ENCODE assay signal across 32 cellular contexts in the genomic region with DNA sequence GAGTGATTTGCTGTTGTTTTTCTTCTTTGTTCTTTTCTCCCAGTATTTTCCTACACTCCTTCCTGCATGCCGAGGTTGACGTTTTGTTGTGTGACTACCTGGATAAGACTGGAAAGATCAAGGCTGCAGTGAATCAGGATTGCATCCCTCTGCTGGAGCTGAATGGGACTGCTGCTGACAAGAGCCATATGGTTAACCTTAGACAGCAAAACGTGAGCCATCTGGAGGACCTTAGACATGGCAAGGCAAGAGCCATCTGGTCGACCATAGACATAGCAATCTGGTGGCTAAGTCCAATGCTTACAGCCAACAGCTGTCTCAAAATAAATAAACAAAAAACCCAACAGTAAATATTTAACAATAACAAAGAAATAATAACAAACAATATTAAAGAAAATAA. TPM values are rescaled to one million over a fixed set of nuclear protein-coding genes. Genes with fewer than 3 reads are reported as not detected.
DNase-seq lines count a peak whose midpoint lies in the region; ATAC-seq and TF ChIP-seq lines count a peak whose summit lies in the region.
"Had no signal": no experiment of that assay in that cellular context is flagged by ENCODE, and none has a peak within 500 bp of the region (broad histone marks: within the 10 kb centered on the region; RNA-seq: fewer than 3 reads in every experiment).

No MANE protein-coding gene starts in this region.

- peaks cover 3% of the 10 kb centered on the region for H3K9me2 ChIP-seq in GM23338 (ENCODE audit: insufficient read depth)
- no peaks in the 10 kb centered on the region for H3K9me2 ChIP-seq in OCI-LY7 (ENCODE audit: insufficient read depth, low read length)

- TF ChIP-seq CTCF in GM23338 (conservative IDR thresholded peaks at IDR 0.05; ENCODE audit: low read depth in 2 of 2) (peak in 1 of 2 experiments; percentile 15; a peak in 1 of 4 replicates), OCI-LY7 (conservative IDR thresholded peaks at IDR 0.05; ENCODE audit: low read length) (no peak; the same call in 1 of the 2 replicates), esophagus muscularis mucosa (IDR thresholded peaks at IDR 0.05) (no peak)

- CTCF ChIA-PET in OCI-LY7 (lab: Charles Lee; ENCODE audit: unreplicated experiment), result no interaction called here

- no peaks in the 10 kb centered on the region for H3K27me3 ChIP-seq in GM23338 (ENCODE audit: insufficient read depth)
- no peaks in the 10 kb centered on the region for H3K27me3 ChIP-seq in esophagus muscularis mucosa
- H3K27me3 ChIP-seq: BLaER1 treated with 17β-estradiol and CSF1 and Interleukin-3, amounts not matched to agents 10 nM and 100 nM; esophagus squamous epithelium; gastroesophageal sphincter; pancreas; right atrium auricular region; spleen; suprapubic skin; uterus had no signal

- H3K27ac ChIP-seq in GM23338 (ENCODE audit: low read depth), result no peak overlapping the region
- H3K27ac ChIP-seq in OCI-LY7 (ENCODE audit: low read depth, low read length, poor library complexity, severe bottlenecking), result no peak overlapping the region
- H3K27ac ChIP-seq in esophagus muscularis mucosa (replicated peaks in 1 of 4), result no peak overlapping the region
- H3K27ac ChIP-seq: BLaER1 treated with 17β-estradiol and CSF1 and Interleukin-3, amounts not matched to agents 10 nM and 100 nM; esophagus squamous epithelium; gastroesophageal sphincter; HL-60; lower lobe of right lung; pancreas; right atrium auricular region; RWPE1; SK-N-MC; spleen; suprapubic skin; uterus had no signal

- no peaks in the 10 kb centered on the region for H3F3A ChIP-seq in GM23338 (replicated peaks; ENCODE audit: low read depth)

- H2AFZ ChIP-seq in GM23338 (no peak overlapping the region), OCI-LY7 (ENCODE audit: low read length) (no peak overlapping the region)

- no peak overlapping the region for H3K27ac Mint-ChIP-seq in GM23338
- H3K27ac Mint-ChIP-seq: activated naive CD4-positive, alpha-beta T cell treated with anti-CD3 and anti-CD28 coated beads for 36 hours; nephron progenitor cell; stimulated activated memory B cell treated with anti-CD40 and anti-IgM and Interleukin-4, amounts not matched to agents 10 μg/mL and 1 μg/mL and 100 μg/mL, for 72 hours had no signal

- WGBS in esophagus muscularis mucosa, result 63% methylated on average over 4 of the region's 4 CpGs

- POLR2A ChIA-PET in OCI-LY7 (lab: Charles Lee), result no interaction called here

- H3K9me3 ChIP-seq in OCI-LY7 (ENCODE audit: low read length) (no peaks in the 10 kb centered on the region), esophagus muscularis mucosa (peaks cover 0 to 14% (median 8%) of the 10 kb centered on the region in 4 donors)
- H3K9me3 ChIP-seq: Caco-2, pancreas, uterus had no signal

- intact Hi-C loops in OCI-LY7 (cut with micrococcal nuclease; ENCODE audit: unreplicated experiment) (loop anchor here (1.0 kb wide), 1 partner anchor 386 kb away; no protein-coding TSS in a partner anchor), esophagus muscularis mucosa (cut with DNase I) (no loop called here), cardiac septum (cut with DNase I) (no loop called here)

- no peak overlapping the region for H3K4me3 Mint-ChIP-seq in GM23338
- H3K4me3 Mint-ChIP-seq: activated naive CD4-positive, alpha-beta T cell treated with anti-CD3 and anti-CD28 coated beads for 36 hours; nephron progenitor cell; stimulated activated memory B cell treated with anti-CD40 and anti-IgM and Interleukin-4, amounts not matched to agents 10 μg/mL and 1 μg/mL and 100 μg/mL, for 72 hours had no signal

- no peaks in the 10 kb centered on the region for H3K4me1 Mint-ChIP-seq in GM23338
- H3K4me1 Mint-ChIP-seq: nephron progenitor cell; stimulated activated memory B cell treated with anti-CD40 and anti-IgM and Interleukin-4, amounts not matched to agents 10 μg/mL and 1 μg/mL and 100 μg/mL, for 72 hours had no signal

- H3K9me3 Mint-ChIP-seq in GM23338, result peaks cover 98% of the 10 kb centered on the region

- H3K4me1 ChIP-seq in GM23338 (ENCODE audit: insufficient read depth) (no peaks in the 10 kb centered on the region), OCI-LY7 (ENCODE audit: insufficient read depth, low read length, poor library complexity, severe bottlenecking) (no peaks in the 10 kb centered on the region), esophagus muscularis mucosa (no peaks in the 10 kb centered on the region)
- H3K4me1 ChIP-seq: BLaER1 treated with 17β-estradiol and CSF1 and Interleukin-3, amounts not matched to agents 10 nM and 100 nM; Caco-2; esophagus squamous epithelium; gastroesophageal sphincter; lower lobe of right lung; pancreas; right atrium auricular region; spleen; suprapubic skin; uterus had no signal

- peaks cover 12% of the 10 kb centered on the region for H3K27me3 Mint-ChIP-seq in GM23338 (ENCODE audit: insufficient read depth, low read depth, poor library complexity)
- H3K27me3 Mint-ChIP-seq: stimulated activated memory B cell treated with anti-CD40 and anti-IgM and Interleukin-4, amounts not matched to agents 10 μg/mL and 1 μg/mL and 100 μg/mL, for 72 hours had no signal

- ATAC-seq in GM23338 (no peak), GM18907 (IDR thresholded peaks at IDR 0.05; ENCODE audit: unreplicated experiment) (no peak)
- ATAC-seq: gastroesophageal sphincter; HCT116; lower lobe of right lung; pancreas; stimulated activated memory B cell treated with anti-CD40 and anti-IgM and Interleukin-4, amounts not matched to agents 10 μg/mL and 1 μg/mL and 100 μg/mL, for 72 hours had no signal

- H4K20me1 ChIP-seq in GM23338 (replicated peaks; ENCODE audit: insufficient read depth) (no peaks in the 10 kb centered on the region), OCI-LY7 (ENCODE audit: insufficient read depth, low read length) (no peaks in the 10 kb centered on the region)
- H4K20me1 ChIP-seq: BLaER1 treated with 17β-estradiol and CSF1 and Interleukin-3, amounts not matched to agents 10 nM and 100 nM had no signal

- peaks cover 54% of the 10 kb centered on the region for H3K36me3 Mint-ChIP-seq in GM23338 (ENCODE audit: low read depth)
- H3K36me3 Mint-ChIP-seq: stimulated activated memory B cell treated with anti-CD40 and anti-IgM and Interleukin-4, amounts not matched to agents 10 μg/mL and 1 μg/mL and 100 μg/mL, for 72 hours had no signal

- DNase-seq in DMS 273 (lab: John Stamatoyannopoulos, UW; ENCODE audit: unreplicated experiment), result peak; percentile 94
- DNase-seq in GM23338 (ENCODE audit: low spot score), result peak; percentile 29
- peak; percentile 11 for DNase-seq in OCI-LY7 (ENCODE audit: low spot score)
- DNase-seq in esophagus muscularis mucosa (ENCODE audit: extremely low spot score), result peak; percentile 24
- no peak for DNase-seq in activated T-cell treated with anti-CD3 and anti-CD28 coated beads for 4 hours
- no peak for DNase-seq in cardiac septum (ENCODE audit: low spot score)
- no peak for DNase-seq in AML-193 (lab: John Stamatoyannopoulos, UW)
- DNase-seq: ACHN; activated CD4-positive, alpha-beta T cell treated with anti-CD3 and anti-CD28 coated beads for 48 hours; activated naive CD4-positive, alpha-beta T cell treated with anti-CD3 and anti-CD28 coated beads for 36 hours; effector memory CD4-positive, alpha-beta T cell; esophagus squamous epithelium; IMR-90; lower lobe of right lung; NCI-H146; nephron progenitor cell; pancreas; spleen; stimulated activated CD4-positive, alpha-beta T cell treated with anti-CD3 and anti-CD28 coated beads, Interleukin-4, amount 100 ng/mL, for 1 hour; T-helper 2 cell; uterus had no signal

- no peak overlapping the region for H3K4me2 ChIP-seq in GM23338
- H3K4me2 ChIP-seq in OCI-LY7 (ENCODE audit: low read length), result no peak overlapping the region
- H3K4me2 ChIP-seq: BLaER1 treated with 17β-estradiol and CSF1 and Interleukin-3, amounts not matched to agents 10 nM and 100 nM had no signal

- H3K79me2 ChIP-seq in GM23338 (replicated peaks; ENCODE audit: insufficient read depth) (no peaks in the 10 kb centered on the region), OCI-LY7 (ENCODE audit: insufficient read depth, low read depth, low read length) (no peaks in the 10 kb centered on the region)

- H3K4me3 ChIP-seq in GM23338, result no peak overlapping the region
- H3K4me3 ChIP-seq in OCI-LY7 (ENCODE audit: low read depth, low read length, poor library complexity, severe bottlenecking), result no peak overlapping the region
- no peak overlapping the region for H3K4me3 ChIP-seq in esophagus muscularis mucosa
- H3K4me3 ChIP-seq: BLaER1 treated with 17β-estradiol and CSF1 and Interleukin-3, amounts not matched to agents 10 nM and 100 nM; esophagus squamous epithelium; gastroesophageal sphincter; lower lobe of right lung; pancreas; right atrium auricular region; SK-N-MC; spleen; suprapubic skin; uterus had no signal

- no peak for TF ChIP-seq EP300 in esophagus muscularis mucosa (IDR thresholded peaks at IDR 0.05)

- H3K36me3 ChIP-seq in GM23338 (ENCODE audit: insufficient read depth) (peaks cover 8% of the 10 kb centered on the region), OCI-LY7 (ENCODE audit: insufficient read depth, low read length) (no peaks in the 10 kb centered on the region), esophagus muscularis mucosa (no peaks in the 10 kb centered on the region)
- H3K36me3 ChIP-seq: BLaER1 treated with 17β-estradiol and CSF1 and Interleukin-3, amounts not matched to agents 10 nM and 100 nM; esophagus squamous epithelium; gastroesophageal sphincter; lower lobe of right lung; pancreas; right atrium auricular region; spleen; suprapubic skin; uterus had no signal

- no peak for TF ChIP-seq POLR2A in esophagus muscularis mucosa (IDR thresholded peaks at IDR 0.05; ENCODE audit: low read depth)

- no TSS peak for BruUV-seq in OCI-LY7 (replicated peaks; lab: Mats Ljungman, UMichigan)

TF ChIP-seq in GM23338, 12 proteins besides CTCF, POLR2A, EP300 and RAD21 (continues in another document):
- TF ChIP-seq, protein P1, sequence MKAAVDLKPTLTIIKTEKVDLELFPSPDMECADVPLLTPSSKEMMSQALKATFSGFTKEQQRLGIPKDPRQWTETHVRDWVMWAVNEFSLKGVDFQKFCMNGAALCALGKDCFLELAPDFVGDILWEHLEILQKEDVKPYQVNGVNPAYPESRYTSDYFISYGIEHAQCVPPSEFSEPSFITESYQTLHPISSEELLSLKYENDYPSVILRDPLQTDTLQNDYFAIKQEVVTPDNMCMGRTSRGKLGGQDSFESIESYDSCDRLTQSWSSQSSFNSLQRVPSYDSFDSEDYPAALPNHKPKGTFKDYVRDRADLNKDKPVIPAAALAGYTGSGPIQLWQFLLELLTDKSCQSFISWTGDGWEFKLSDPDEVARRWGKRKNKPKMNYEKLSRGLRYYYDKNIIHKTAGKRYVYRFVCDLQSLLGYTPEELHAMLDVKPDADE (IDR thresholded peaks at IDR 0.05), result no peak

RNA-seq across cellular contexts. Expression of gene ZNF91, which starts 42.6 kb away (rescaled TPM):
- total RNA-seq in GM23338 (2014; rRNA removed; shearing (Covaris generic)), result 45.1 and 51.6 TPM in 2 replicates
- polyA plus RNA-seq in GM23338 (2016; fragmentation: Nextera tagmentation; extraction: Ambion mirVana), result 17.4 and 23.5 TPM in 2 replicates
- 39.2 and 39.3 TPM in 2 replicates for total RNA-seq in OCI-LY7 (2014; rRNA removed; shearing (Covaris generic))
- total RNA-seq in OCI-LY7 (2022), result 64.3 and 70.3 TPM in 2 replicates
- total RNA-seq in esophagus muscularis mucosa, result 10 to 100 TPM; 25.5 to 34.1 (median 30.4) TPM
- 91.1 TPM for total RNA-seq in cardiac septum

Comparison
In these comparisons a context has a peak if more than half of its experiments do, and no peak if none do; other contexts are left out.
1. DNase-seq: peak in DMS 273 (single experiment), GM23338 (single experiment), OCI-LY7 (single experiment) and esophagus muscularis mucosa (single experiment); none in activated T-cell treated with anti-CD3 and anti-CD28 coated beads for 4 hours (single experiment), cardiac septum (single experiment) and AML-193 (0 of 2).